Comparison of ENCODE assay signal across 8 cellular contexts in the genomic region with DNA sequence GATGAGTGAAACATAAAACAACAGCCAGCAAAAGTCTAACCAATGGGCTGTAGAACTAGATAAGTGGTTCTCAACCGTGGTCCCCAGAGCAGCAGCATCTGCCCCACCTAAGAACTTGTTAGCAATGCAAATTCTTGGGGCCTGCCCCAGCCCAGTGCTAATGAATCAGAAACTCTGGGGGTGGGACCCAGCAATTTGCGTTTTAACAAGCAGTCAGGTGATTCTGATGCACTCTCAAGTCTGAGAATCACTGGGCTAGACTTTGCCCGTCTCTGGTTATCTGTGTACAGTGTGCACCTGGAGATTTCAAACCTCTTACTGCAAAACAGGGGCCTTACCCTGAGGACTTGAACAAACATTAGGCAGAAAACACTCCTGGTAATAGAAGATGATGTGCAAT.
DNase-seq lines count a peak whose midpoint lies in the region; ATAC-seq and TF ChIP-seq lines count a peak whose summit lies in the region.

No MANE protein-coding gene starts in this region.

- H3K36me3 Mint-ChIP-seq in WTC11 = no peaks in the 10 kb centered on the region
- no peaks in the 10 kb centered on the region for H3K36me3 Mint-ChIP-seq in stimulated activated memory B cell treated with anti-CD40 and anti-IgM and Interleukin-4, amounts not matched to agents 10 μg/mL and 1 μg/mL and 100 μg/mL, for 72 hours

- H3K27me3 Mint-ChIP-seq in WTC11 (ENCODE audit: low read depth) = no peaks in the 10 kb centered on the region; the same call in 1 of the 2 replicates
- H3K27me3 Mint-ChIP-seq in stimulated activated memory B cell treated with anti-CD40 and anti-IgM and Interleukin-4, amounts not matched to agents 10 μg/mL and 1 μg/mL and 100 μg/mL, for 72 hours = peaks cover 32% of the 10 kb centered on the region

- H3K4me3 Mint-ChIP-seq in WTC11 = 0 out of 2 replicates have a peak overlapping the region, but pooled peaks have one; percentile 4
- H3K4me3 Mint-ChIP-seq in stimulated activated memory B cell treated with anti-CD40 and anti-IgM and Interleukin-4, amounts not matched to agents 10 μg/mL and 1 μg/mL and 100 μg/mL, for 72 hours = no peak overlapping the region

- POLR2A ChIA-PET in WTC11 (lab: Charles Lee) = no interaction called here

- peak; percentile 60 for DNase-seq in WTC11 (ENCODE audit: low spot score)
- no peak for DNase-seq in stimulated activated CD4-positive, alpha-beta T cell treated with anti-CD3 and anti-CD28 coated beads, Interleukin-1b, Interleukin-23, amount 100 ng/mL, for 48 hours
- no peak for DNase-seq in T-helper 9 cell

- peak; percentile 82 for ATAC-seq in GM21447 (IDR thresholded peaks at IDR 0.05; ENCODE audit: unreplicated experiment)
- ATAC-seq in HG03442 (IDR thresholded peaks at IDR 0.05; ENCODE audit: unreplicated experiment) = peak; percentile 54
- ATAC-seq in WTC11 = peak; percentile 66
- ATAC-seq in stimulated activated memory B cell treated with anti-CD40 and anti-IgM and Interleukin-4, amounts not matched to agents 10 μg/mL and 1 μg/mL and 100 μg/mL, for 72 hours = peak; percentile 67
- ATAC-seq in GM18873 (IDR thresholded peaks at IDR 0.05; ENCODE audit: low FRiP score, unreplicated experiment) = no peak
- no peak for ATAC-seq in HG03521 (IDR thresholded peaks at IDR 0.05; ENCODE audit: unreplicated experiment)

- H3K4me1 Mint-ChIP-seq in WTC11 = peaks cover 59% of the 10 kb centered on the region
- no peaks in the 10 kb centered on the region for H3K4me1 Mint-ChIP-seq in stimulated activated memory B cell treated with anti-CD40 and anti-IgM and Interleukin-4, amounts not matched to agents 10 μg/mL and 1 μg/mL and 100 μg/mL, for 72 hours

- peak overlapping the region; percentile 91; the same call in 1 of the 2 replicates for H3K27ac Mint-ChIP-seq in WTC11
- no peak overlapping the region for H3K27ac Mint-ChIP-seq in stimulated activated memory B cell treated with anti-CD40 and anti-IgM and Interleukin-4, amounts not matched to agents 10 μg/mL and 1 μg/mL and 100 μg/mL, for 72 hours

- no peak for TF ChIP-seq CTCF in WTC11 (IDR thresholded peaks at IDR 0.05)

- CTCF ChIA-PET in WTC11 (lab: Charles Lee) = interaction anchor here (0.8 to 3.6 kb wide), 8 partner anchors 11 to 156 kb away, joined by 4 to 23 read pairs (median 6); a partner anchor contains a TSS

- no peaks in the 10 kb centered on the region for H3K9me3 Mint-ChIP-seq in WTC11
- H3K9me3 Mint-ChIP-seq in stimulated activated memory B cell treated with anti-CD40 and anti-IgM and Interleukin-4, amounts not matched to agents 10 μg/mL and 1 μg/mL and 100 μg/mL, for 72 hours = no peaks in the 10 kb centered on the region

TF ChIP-seq in WTC11, 78 proteins besides CTCF, POLR2A, EP300 and RAD21:
- TF ChIP-seq, protein P1, sequence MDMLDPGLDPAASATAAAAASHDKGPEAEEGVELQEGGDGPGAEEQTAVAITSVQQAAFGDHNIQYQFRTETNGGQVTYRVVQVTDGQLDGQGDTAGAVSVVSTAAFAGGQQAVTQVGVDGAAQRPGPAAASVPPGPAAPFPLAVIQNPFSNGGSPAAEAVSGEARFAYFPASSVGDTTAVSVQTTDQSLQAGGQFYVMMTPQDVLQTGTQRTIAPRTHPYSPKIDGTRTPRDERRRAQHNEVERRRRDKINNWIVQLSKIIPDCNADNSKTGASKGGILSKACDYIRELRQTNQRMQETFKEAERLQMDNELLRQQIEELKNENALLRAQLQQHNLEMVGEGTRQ (CRISPR knock-in tag; IDR thresholded peaks at IDR 0.05) = peak; percentile 31; the same call in 1 of the 2 replicates
- TF ChIP-seq, protein P2, sequence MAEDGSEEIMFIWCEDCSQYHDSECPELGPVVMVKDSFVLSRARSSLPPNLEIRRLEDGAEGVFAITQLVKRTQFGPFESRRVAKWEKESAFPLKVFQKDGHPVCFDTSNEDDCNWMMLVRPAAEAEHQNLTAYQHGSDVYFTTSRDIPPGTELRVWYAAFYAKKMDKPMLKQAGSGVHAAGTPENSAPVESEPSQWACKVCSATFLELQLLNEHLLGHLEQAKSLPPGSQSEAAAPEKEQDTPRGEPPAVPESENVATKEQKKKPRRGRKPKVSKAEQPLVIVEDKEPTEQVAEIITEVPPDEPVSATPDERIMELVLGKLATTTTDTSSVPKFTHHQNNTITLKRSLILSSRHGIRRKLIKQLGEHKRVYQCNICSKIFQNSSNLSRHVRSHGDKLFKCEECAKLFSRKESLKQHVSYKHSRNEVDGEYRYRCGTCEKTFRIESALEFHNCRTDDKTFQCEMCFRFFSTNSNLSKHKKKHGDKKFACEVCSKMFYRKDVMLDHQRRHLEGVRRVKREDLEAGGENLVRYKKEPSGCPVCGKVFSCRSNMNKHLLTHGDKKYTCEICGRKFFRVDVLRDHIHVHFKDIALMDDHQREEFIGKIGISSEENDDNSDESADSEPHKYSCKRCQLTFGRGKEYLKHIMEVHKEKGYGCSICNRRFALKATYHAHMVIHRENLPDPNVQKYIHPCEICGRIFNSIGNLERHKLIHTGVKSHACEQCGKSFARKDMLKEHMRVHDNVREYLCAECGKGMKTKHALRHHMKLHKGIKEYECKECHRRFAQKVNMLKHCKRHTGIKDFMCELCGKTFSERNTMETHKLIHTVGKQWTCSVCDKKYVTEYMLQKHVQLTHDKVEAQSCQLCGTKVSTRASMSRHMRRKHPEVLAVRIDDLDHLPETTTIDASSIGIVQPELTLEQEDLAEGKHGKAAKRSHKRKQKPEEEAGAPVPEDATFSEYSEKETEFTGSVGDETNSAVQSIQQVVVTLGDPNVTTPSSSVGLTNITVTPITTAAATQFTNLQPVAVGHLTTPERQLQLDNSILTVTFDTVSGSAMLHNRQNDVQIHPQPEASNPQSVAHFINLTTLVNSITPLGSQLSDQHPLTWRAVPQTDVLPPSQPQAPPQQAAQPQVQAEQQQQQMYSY (CRISPR knock-in tag; IDR thresholded peaks at IDR 0.05) = no peak
TF ChIP-seq in WTC11: peak in this region for 1.

Comparison
In these comparisons a context has a peak if more than half of its experiments do, and no peak if none do; other contexts are left out.
1. ATAC-seq: peak in GM21447 (single experiment), HG03442 (single experiment), WTC11 (single experiment) and stimulated activated memory B cell treated with anti-CD40 and anti-IgM and Interleukin-4, amounts not matched to agents 10 μg/mL and 1 μg/mL and 100 μg/mL, for 72 hours (single experiment); none in GM18873 (single experiment) and HG03521 (single experiment).